8 cellular contexts compared by ENCODE assay signal in the genomic region with DNA sequence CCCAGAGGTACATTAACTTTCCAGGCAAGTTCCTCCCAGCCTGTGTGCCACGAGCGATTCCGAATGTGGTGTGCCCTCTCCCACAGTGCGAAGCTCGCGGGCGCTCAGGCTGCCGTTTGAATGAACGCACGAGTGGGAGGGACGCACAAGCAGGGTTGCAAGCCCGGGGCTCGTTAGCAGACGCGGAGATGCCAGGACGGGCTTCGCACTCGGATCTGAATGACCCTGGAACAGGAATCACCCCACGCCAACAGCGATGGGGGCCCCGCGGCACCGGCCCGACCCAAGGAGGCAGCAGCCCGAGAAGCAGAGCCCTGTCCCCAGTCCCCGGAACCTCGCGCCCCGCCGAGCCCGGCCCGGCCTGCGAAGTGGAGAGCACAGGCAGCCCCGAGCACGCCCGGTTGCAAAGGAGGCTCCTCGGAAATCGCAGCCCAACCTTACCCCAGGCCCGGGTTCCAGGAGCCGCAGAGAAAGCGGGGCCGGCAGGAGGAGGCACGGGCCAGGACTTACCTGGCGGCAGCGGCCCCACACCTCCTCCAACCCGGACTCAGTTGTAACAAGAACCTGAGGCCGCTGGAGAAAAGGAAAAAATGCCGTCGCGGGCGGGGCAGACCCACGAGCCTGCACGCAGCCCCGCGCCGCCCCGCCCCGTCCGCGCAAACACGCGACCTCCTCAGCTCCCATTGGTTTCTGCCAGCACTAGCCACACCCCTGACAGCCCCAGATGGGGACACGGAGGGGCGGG. TPM values are rescaled to one million over a fixed set of nuclear protein-coding genes. Genes with fewer than 3 reads are reported as not detected.
DNase-seq lines count a peak whose midpoint lies in the region; ATAC-seq and TF ChIP-seq lines count a peak whose summit lies in the region.

A gene with protein sequence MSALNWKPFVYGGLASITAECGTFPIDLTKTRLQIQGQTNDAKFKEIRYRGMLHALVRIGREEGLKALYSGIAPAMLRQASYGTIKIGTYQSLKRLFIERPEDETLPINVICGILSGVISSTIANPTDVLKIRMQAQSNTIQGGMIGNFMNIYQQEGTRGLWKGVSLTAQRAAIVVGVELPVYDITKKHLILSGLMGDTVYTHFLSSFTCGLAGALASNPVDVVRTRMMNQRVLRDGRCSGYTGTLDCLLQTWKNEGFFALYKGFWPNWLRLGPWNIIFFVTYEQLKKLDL (minus strand): TSS at position 584 of the 745 bp plus-strand sequence. CDS start 6,948 bp downstream, outside the sequence.

- 0 to 1% methylated on average over 62 to 64 of the region's 64 CpGs for WGBS in esophagus, 2 donors

- H3K4me3 ChIP-seq in esophagus (ENCODE audit: low read depth in 1 of 2, low read length in 2 of 2) = peak within 1 kb of the TSS; percentile 74 to 76
- H3K4me3 ChIP-seq in mucosa of stomach (ENCODE audit: low read length) = peak within 1 kb of the TSS; percentile 44

- H3K36me3 ChIP-seq in esophagus (ENCODE audit: control insufficient read depth in 2 of 2, insufficient read depth in 2 of 2, low read length in 1 of 2) (no peaks in the 10 kb centered on the region), mucosa of stomach (ENCODE audit: control insufficient read depth, insufficient read depth, low read length) (no peaks in the 10 kb centered on the region)

- H3K27me3 Mint-ChIP-seq in activated T-cell treated with anti-CD3 and anti-CD28 coated beads, Interleukin-2, amount 50 U/mL, for 24 hours = no peaks in the 10 kb centered on the region

- peak within 1 kb of the TSS; percentile 85 for H3K4me3 Mint-ChIP-seq in activated T-cell treated with anti-CD3 and anti-CD28 coated beads, Interleukin-2, amount 50 U/mL, for 24 hours

- peak within 1 kb of the TSS; percentile 82 for H3K9ac ChIP-seq in mucosa of stomach (ENCODE audit: low read length)

- peak; percentile 91 for DNase-seq in DMS 273 (lab: John Stamatoyannopoulos, UW; ENCODE audit: unreplicated experiment)
- peak; percentile 70 for DNase-seq in HuH-7.5 (ENCODE audit: low spot score)
- DNase-seq in activated T-cell treated with anti-CD3 and anti-CD28 coated beads, Interleukin-2, amount 50 U/mL, for 24 hours = peak; percentile 92
- peak; percentile 78 to 84 for DNase-seq in stimulated activated CD8-positive, alpha-beta memory T cell treated with anti-CD3 and anti-CD28 coated beads, Interleukin-7, amount 100 ng/mL, for 1 hour (ENCODE audit: low read depth in 2 of 2)

- H3K27ac ChIP-seq in esophagus (ENCODE audit: low read depth in 2 of 2, low read length in 1 of 2) = peak within 1 kb of the TSS; percentile 90 to 92

- no peaks in the 10 kb centered on the region for H3K9me3 Mint-ChIP-seq in activated T-cell treated with anti-CD3 and anti-CD28 coated beads, Interleukin-2, amount 50 U/mL, for 24 hours

- peak; percentile 91 for ATAC-seq in GM21515 (IDR thresholded peaks at IDR 0.05; ENCODE audit: unreplicated experiment)

- H3K27me3 ChIP-seq in esophagus (ENCODE audit: control insufficient read depth in 1 of 2, insufficient read depth in 2 of 2, low read length in 2 of 2) (no peaks in the 10 kb centered on the region), mucosa of stomach (ENCODE audit: control insufficient read depth, insufficient read depth, low read length) (no peaks in the 10 kb centered on the region)

- H3K4me1 ChIP-seq in esophagus (ENCODE audit: control insufficient read depth in 2 of 2, insufficient read depth in 2 of 2, low read length in 1 of 2) (peaks cover 0 to 3% of the 10 kb centered on the region in 2 donors), mucosa of stomach (ENCODE audit: control insufficient read depth, insufficient read depth, low read length) (peaks cover 13% of the 10 kb centered on the region)

- peaks cover 14% of the 10 kb centered on the region for H3K36me3 Mint-ChIP-seq in activated T-cell treated with anti-CD3 and anti-CD28 coated beads, Interleukin-2, amount 50 U/mL, for 24 hours (ENCODE audit: low read depth)

- peaks cover 29% of the 10 kb centered on the region for H3K4me1 Mint-ChIP-seq in activated T-cell treated with anti-CD3 and anti-CD28 coated beads, Interleukin-2, amount 50 U/mL, for 24 hours (ENCODE audit: low read depth)

- peak within 1 kb of the TSS; percentile 95 for H3K27ac Mint-ChIP-seq in activated T-cell treated with anti-CD3 and anti-CD28 coated beads, Interleukin-2, amount 50 U/mL, for 24 hours

- no peaks in the 10 kb centered on the region for H3K9me3 ChIP-seq in esophagus (ENCODE audit: control insufficient read depth in 2 of 2, insufficient read depth in 1 of 2, low read depth in 1 of 2, low read length in 1 of 2)
- H3K9me3 ChIP-seq in mucosa of stomach (ENCODE audit: control insufficient read depth, low read length) = no peaks in the 10 kb centered on the region

TF ChIP-seq in PFSK-1, 5 proteins besides CTCF, POLR2A, EP300 and RAD21:
- TF ChIP-seq TAF1 (IDR thresholded peaks at IDR 0.05; ENCODE audit: borderline replicate concordance, insufficient read depth, low read length) (no peak), POLR2AphosphoS5 (IDR thresholded peaks at IDR 0.05; ENCODE audit: low read depth, low read length) (0 out of 2 replicates have a peak, but pooled peaks have one; percentile 19)

RNA-seq across cellular contexts. Expression of the gene that starts here (rescaled TPM):
- polyA plus RNA-seq in PFSK-1 (2012; ENCODE audit: insufficient read length, low read depth) = 4.3 TPM
- 1 to 10 TPM; 2.2 to 3.1 TPM for polyA plus RNA-seq in esophagus

Comparison
In these comparisons a context has a peak if more than half of its experiments do, and no peak if none do; other contexts are left out.
1. Peak in every context shown above with its lines: DNase-seq, ATAC-seq, H3K4me3 ChIP-seq and H3K27ac ChIP-seq.